20 cellular contexts compared by ENCODE assay signal in the genomic region with DNA sequence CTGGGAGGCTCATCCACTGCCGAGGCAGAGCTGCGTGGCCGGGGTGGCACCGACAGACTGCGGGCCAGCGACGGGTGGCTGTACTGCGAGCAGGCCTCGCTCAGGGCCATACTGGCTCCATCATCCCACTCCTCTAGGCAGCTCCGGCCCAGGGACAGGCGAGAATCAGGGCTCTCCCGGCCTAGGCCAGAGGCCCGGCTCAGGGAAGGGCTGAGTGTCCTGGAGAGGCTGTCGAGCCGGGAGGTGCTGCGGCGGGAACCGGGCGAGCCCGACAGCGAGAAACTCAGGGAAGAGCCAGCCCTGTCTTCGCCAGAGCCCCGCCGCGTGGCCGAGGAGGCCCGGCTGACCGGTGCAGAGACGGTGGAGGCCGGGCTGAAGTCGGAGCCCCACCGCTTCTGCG. TPM values are rescaled to one million over a fixed set of nuclear protein-coding genes. Genes with fewer than 3 reads are reported as not detected.
"Had no signal": no experiment of that assay in that cellular context is flagged by ENCODE, and none has a peak within 500 bp of the region (broad histone marks: within the 10 kb centered on the region; RNA-seq: fewer than 3 reads in every experiment).

No MANE protein-coding gene starts in this region.

- H3K4me3 ChIP-seq: esophagus muscularis mucosa, gastrocnemius medialis, heart right ventricle, lung, right atrium auricular region, tibial artery, upper lobe of left lung, vagina had no signal

- ATAC-seq: effector memory CD8-positive, alpha-beta T cell; gastrocnemius medialis; left ventricle myocardium superior had no signal

- H3K9me3 Mint-ChIP-seq: effector memory CD8-positive, alpha-beta T cell; naive B cell; nephron; stimulated activated naive CD8-positive, alpha-beta T cell treated with anti-CD3 and anti-CD28 coated beads, Interleukin-15, Interleukin-2, amounts not matched to agents 100 ng/mL and 50 ng/mL, for 24 hours had no signal

- H3K27me3 ChIP-seq: esophagus muscularis mucosa, gastrocnemius medialis, heart right ventricle, neutrophil, right atrium auricular region, tibial artery, upper lobe of left lung, vagina had no signal

- H3K27ac ChIP-seq: epithelial cell of prostate, esophagus muscularis mucosa, heart right ventricle, neutrophil, right atrium auricular region, tibial artery, upper lobe of left lung, vagina had no signal

- H3K27me3 Mint-ChIP-seq: effector memory CD8-positive, alpha-beta T cell; naive B cell; stimulated activated naive CD8-positive, alpha-beta T cell treated with anti-CD3 and anti-CD28 coated beads, Interleukin-15, Interleukin-2, amounts not matched to agents 100 ng/mL and 50 ng/mL, for 24 hours had no signal

- H3K4me3 Mint-ChIP-seq: effector memory CD8-positive, alpha-beta T cell; naive B cell; nephron; stimulated activated naive CD8-positive, alpha-beta T cell treated with anti-CD3 and anti-CD28 coated beads, Interleukin-15, Interleukin-2, amounts not matched to agents 100 ng/mL and 50 ng/mL, for 24 hours had no signal

- H3K9me3 ChIP-seq: esophagus muscularis mucosa, gastrocnemius medialis, heart right ventricle, neutrophil, right atrium auricular region, tibial artery, upper lobe of left lung, vagina had no signal

- H3K27ac Mint-ChIP-seq: effector memory CD8-positive, alpha-beta T cell; nephron; stimulated activated naive CD8-positive, alpha-beta T cell treated with anti-CD3 and anti-CD28 coated beads, Interleukin-15, Interleukin-2, amounts not matched to agents 100 ng/mL and 50 ng/mL, for 24 hours had no signal

- H3K4me1 ChIP-seq: tibial artery, upper lobe of left lung, vagina had no signal

- DNase-seq: effector memory CD8-positive, alpha-beta T cell; gastrocnemius medialis; heart right ventricle; left ventricle myocardium superior; mesenchymal stem cell; midbrain; naive B cell; small intestine; stimulated activated CD4-positive, alpha-beta T cell treated with anti-CD3 and anti-CD28 coated beads, Interleukin-2, amount 100 ng/mL, for 48 hours; tibial artery had no signal

RNA-seq across cellular contexts. Expression of a gene that starts 37.4 kb away (rescaled TPM):
- polyA plus RNA-seq: keratinocyte had no signal
